ENCODE assay signal across 1 cellular context in the genomic region with DNA sequence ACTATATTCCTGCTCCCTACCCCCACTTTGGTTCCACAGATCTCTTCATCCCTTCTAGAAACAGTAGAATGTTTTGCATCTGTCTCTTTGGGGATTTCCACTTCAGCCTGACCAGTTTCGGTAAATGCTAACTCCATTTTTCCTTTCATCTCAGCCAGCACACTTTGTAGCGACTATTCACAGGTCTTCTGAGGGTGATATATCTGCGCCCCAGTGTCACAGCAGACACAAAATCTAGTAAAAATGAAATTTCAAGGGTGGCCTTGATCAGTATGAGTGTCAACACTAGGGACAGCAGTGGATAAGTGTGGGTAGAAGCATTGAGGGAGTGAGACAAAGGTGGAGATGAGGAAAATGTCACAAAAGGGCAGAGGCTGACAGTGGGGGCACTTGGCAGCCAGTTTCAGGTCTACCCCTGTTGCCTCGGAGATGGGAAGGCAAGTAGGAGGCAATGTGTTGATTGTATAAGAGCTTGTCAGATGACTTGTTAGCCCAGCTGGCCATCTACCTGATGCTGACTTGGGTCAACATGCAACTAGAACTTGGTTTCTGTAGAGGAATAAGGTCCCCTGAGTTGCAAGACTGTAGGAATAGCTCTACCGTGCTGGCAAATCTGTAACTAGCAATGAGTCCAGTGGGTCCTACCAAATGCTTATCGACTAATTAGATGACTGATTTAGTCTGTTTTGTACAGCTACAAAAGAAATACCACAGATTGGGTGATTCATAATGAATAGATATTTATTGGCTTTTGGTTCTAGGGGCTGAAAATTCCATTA.
TF ChIP-seq lines count a peak whose summit lies in the region.

No MANE protein-coding gene starts in this region.

TF ChIP-seq in GM12878, 131 proteins besides CTCF, POLR2A, EP300 and RAD21 (continued from another document):
- TF ChIP-seq, protein P1, sequence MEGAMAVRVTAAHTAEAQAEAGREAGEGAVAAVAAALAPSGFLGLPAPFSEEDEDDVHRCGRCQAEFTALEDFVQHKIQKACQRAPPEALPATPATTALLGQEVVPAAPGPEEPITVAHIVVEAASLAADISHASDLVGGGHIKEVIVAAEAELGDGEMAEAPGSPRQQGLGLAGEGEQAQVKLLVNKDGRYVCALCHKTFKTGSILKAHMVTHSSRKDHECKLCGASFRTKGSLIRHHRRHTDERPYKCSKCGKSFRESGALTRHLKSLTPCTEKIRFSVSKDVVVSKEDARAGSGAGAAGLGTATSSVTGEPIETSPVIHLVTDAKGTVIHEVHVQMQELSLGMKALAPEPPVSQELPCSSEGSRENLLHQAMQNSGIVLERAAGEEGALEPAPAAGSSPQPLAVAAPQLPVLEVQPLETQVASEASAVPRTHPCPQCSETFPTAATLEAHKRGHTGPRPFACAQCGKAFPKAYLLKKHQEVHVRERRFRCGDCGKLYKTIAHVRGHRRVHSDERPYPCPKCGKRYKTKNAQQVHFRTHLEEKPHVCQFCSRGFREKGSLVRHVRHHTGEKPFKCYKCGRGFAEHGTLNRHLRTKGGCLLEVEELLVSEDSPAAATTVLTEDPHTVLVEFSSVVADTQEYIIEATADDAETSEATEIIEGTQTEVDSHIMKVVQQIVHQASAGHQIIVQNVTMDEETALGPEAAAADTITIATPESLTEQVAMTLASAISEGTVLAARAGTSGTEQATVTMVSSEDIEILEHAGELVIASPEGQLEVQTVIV (IDR thresholded peaks at IDR 0.05; ENCODE audit: borderline replicate concordance, partially characterized antibody), result no peak
- no peak for TF ChIP-seq NRF1 (conservative IDR thresholded peaks at IDR 0.05; ENCODE audit: low read depth, low read length)
- TF ChIP-seq, protein P2, sequence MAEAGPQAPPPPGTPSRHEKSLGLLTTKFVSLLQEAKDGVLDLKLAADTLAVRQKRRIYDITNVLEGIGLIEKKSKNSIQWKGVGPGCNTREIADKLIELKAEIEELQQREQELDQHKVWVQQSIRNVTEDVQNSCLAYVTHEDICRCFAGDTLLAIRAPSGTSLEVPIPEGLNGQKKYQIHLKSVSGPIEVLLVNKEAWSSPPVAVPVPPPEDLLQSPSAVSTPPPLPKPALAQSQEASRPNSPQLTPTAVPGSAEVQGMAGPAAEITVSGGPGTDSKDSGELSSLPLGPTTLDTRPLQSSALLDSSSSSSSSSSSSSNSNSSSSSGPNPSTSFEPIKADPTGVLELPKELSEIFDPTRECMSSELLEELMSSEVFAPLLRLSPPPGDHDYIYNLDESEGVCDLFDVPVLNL (IDR thresholded peaks at IDR 0.05; ENCODE audit: low read depth, low read length), result no peak
- TF ChIP-seq EZH2 (IDR thresholded peaks at IDR 0.05; ENCODE audit: borderline replicate concordance, control insufficient read depth, low read depth, low read length), result no peak
- no peak for TF ChIP-seq SREBF1 (IDR thresholded peaks at IDR 0.05; ENCODE audit: low read length)
- TF ChIP-seq CEBPB (IDR thresholded peaks at IDR 0.05; ENCODE audit: borderline replicate concordance in 1 of 2, low read depth in 2 of 2, low read length in 2 of 2), result no peak
- TF ChIP-seq SREBF2 (IDR thresholded peaks at IDR 0.05; ENCODE audit: low read length), result no peak
- TF ChIP-seq, protein P3, sequence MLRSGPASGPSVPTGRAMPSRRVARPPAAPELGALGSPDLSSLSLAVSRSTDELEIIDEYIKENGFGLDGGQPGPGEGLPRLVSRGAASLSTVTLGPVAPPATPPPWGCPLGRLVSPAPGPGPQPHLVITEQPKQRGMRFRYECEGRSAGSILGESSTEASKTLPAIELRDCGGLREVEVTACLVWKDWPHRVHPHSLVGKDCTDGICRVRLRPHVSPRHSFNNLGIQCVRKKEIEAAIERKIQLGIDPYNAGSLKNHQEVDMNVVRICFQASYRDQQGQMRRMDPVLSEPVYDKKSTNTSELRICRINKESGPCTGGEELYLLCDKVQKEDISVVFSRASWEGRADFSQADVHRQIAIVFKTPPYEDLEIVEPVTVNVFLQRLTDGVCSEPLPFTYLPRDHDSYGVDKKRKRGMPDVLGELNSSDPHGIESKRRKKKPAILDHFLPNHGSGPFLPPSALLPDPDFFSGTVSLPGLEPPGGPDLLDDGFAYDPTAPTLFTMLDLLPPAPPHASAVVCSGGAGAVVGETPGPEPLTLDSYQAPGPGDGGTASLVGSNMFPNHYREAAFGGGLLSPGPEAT (IDR thresholded peaks at IDR 0.05; ENCODE audit: low read depth), result peak; percentile 83
- TF ChIP-seq, protein P4, sequence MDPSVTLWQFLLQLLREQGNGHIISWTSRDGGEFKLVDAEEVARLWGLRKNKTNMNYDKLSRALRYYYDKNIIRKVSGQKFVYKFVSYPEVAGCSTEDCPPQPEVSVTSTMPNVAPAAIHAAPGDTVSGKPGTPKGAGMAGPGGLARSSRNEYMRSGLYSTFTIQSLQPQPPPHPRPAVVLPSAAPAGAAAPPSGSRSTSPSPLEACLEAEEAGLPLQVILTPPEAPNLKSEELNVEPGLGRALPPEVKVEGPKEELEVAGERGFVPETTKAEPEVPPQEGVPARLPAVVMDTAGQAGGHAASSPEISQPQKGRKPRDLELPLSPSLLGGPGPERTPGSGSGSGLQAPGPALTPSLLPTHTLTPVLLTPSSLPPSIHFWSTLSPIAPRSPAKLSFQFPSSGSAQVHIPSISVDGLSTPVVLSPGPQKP (IDR thresholded peaks at IDR 0.05; ENCODE audit: low read depth, low read length), result no peak
- TF ChIP-seq ZNF384 (IDR thresholded peaks at IDR 0.05; ENCODE audit: borderline replicate concordance, low read depth, low read length), result no peak
